14 cellular contexts compared by ENCODE assay signal in the genomic region with DNA sequence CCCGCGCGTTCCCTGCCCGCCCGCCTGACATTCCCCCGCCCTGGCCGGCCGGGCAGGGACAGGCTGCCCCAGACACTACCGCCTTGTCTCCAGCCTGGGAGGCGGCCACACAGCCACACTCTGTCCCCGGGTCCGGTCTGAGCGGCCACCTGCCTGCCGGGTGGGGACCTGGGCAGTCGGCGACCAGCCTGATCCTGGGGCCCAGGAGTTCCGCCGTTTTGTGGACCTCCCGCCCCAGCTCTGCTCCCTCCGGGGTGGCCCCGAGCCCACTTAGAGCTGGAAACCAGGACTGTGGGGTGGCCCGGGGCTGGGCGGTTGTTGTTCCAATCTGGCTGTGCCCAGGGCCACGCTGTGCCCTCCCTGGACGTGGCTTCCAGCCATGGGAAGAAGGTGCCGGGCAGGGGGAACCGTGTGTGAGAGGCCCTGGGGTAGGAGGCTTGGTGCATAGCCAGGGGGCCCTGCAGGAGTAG. TPM values are rescaled to one million over a fixed set of nuclear protein-coding genes. Genes with fewer than 3 reads are reported as not detected.
DNase-seq lines count a peak whose midpoint lies in the region; ATAC-seq, FAIRE-seq and TF ChIP-seq lines count a peak whose summit lies in the region.
"Had no signal": no experiment of that assay in that cellular context is flagged by ENCODE, and none has a peak within 500 bp of the region (broad histone marks: within the 10 kb centered on the region; RNA-seq: fewer than 3 reads in every experiment).

No MANE protein-coding gene starts in this region.

- no peak overlapping the region for H3K27ac Mint-ChIP-seq in GM23338
- no peak overlapping the region for H3K27ac Mint-ChIP-seq in activated CD4-positive, alpha-beta T cell treated with anti-CD3 and anti-CD28 coated beads, Interleukin-2, amount 10 ng/mL, durations not matched to agents 7 days and 5 days
- H3K27ac Mint-ChIP-seq: activated T-helper 17 cell treated with anti-CD3 and anti-CD28 coated beads, Interleukin-2, amount 50 U/mL, for 72 hours; immature natural killer cell; naive B cell had no signal

- in situ Hi-C loops in K562 (cut with MboI), result no loop called here

- H3K4me1 ChIP-seq in GM23338 (ENCODE audit: insufficient read depth) (peaks cover 5% of the 10 kb centered on the region; the same call in 1 of the 2 replicates), K562 (replicated peaks in 1 of 2; ENCODE audit: control insufficient read depth in 2 of 2, insufficient read depth in 2 of 2, low read length in 2 of 2) (peaks cover 0 to 46% of the 10 kb centered on the region in 2 experiments; a peak in 2 of 5 replicates), sigmoid colon (peaks cover 0 to 28% (median 18%) of the 10 kb centered on the region in 4 donors)

- H3K27me3 ChIP-seq in GM23338 (ENCODE audit: insufficient read depth) (peaks cover 7% of the 10 kb centered on the region; the same call in 1 of the 2 replicates), K562 (ENCODE audit: control insufficient read depth in 2 of 2, insufficient read depth in 2 of 2, low read length in 2 of 2) (no peaks in the 10 kb centered on the region), sigmoid colon (peaks cover 4 to 28% (median 6%) of the 10 kb centered on the region in 3 donors)

- no peaks in the 10 kb centered on the region for H3K9me2 ChIP-seq in GM23338 (ENCODE audit: insufficient read depth)

- H3K4me2 ChIP-seq in GM23338, result peak overlapping the region; percentile 71
- no peak overlapping the region for H3K4me2 ChIP-seq in K562 (ENCODE audit: insufficient read depth, low read length)

- H2AFZ ChIP-seq in GM23338 (no peak overlapping the region), K562 (ENCODE audit: low read depth, low read length) (no peak overlapping the region)

- H3K9ac ChIP-seq in K562 (ENCODE audit: insufficient read depth in 1 of 2, low read depth in 2 of 2, low read length in 2 of 2), result no peak overlapping the region; a peak in 1 of 4 replicates

- H3K27me3 Mint-ChIP-seq in GM23338 (ENCODE audit: insufficient read depth, low read depth, poor library complexity), result peaks cover 8% of the 10 kb centered on the region
- peaks cover 3% of the 10 kb centered on the region for H3K27me3 Mint-ChIP-seq in activated CD4-positive, alpha-beta T cell treated with anti-CD3 and anti-CD28 coated beads, Interleukin-2, amount 10 ng/mL, durations not matched to agents 7 days and 5 days

- H3K27ac ChIP-seq in GM23338 (ENCODE audit: low read depth) (no peak overlapping the region), K562 (ENCODE audit: extremely low read depth, low read depth, low read length) (no peak overlapping the region), sigmoid colon (peak overlapping the region; percentile 52 to 75 (median 61))
- H3K27ac ChIP-seq: epithelial cell of prostate had no signal

- no peak for FAIRE-seq in K562 (lab: Jason Lieb, UNC)

- TF ChIP-seq EP300 in K562 (IDR thresholded peaks at IDR 0.05; ENCODE audit: low read length) (no peak), sigmoid colon (IDR thresholded peaks at IDR 0.05) (no peak)

- no peaks in the 10 kb centered on the region for H3K9me1 ChIP-seq in K562 (ENCODE audit: control insufficient read depth, insufficient read depth, low read length)

- H3K9me3 Mint-ChIP-seq in GM23338, result peaks cover 3% of the 10 kb centered on the region; the same call in 2 of the 3 replicates
- H3K9me3 Mint-ChIP-seq in activated CD4-positive, alpha-beta T cell treated with anti-CD3 and anti-CD28 coated beads, Interleukin-2, amount 10 ng/mL, durations not matched to agents 7 days and 5 days, result peaks cover 2% of the 10 kb centered on the region
- H3K9me3 Mint-ChIP-seq: immature natural killer cell had no signal

- POLR2A ChIA-PET in K562 (lab: Yijun Ruan, JAX), result no interaction called here
- POLR2A ChIA-PET in activated CD4-positive, alpha-beta T cell treated with anti-CD3 and anti-CD28 coated beads, Interleukin-2, amount 10 ng/mL, durations not matched to agents 7 days and 5 days (lab: Charles Lee), result no interaction called here

- H3K36me3 Mint-ChIP-seq in GM23338 (ENCODE audit: low read depth), result no peaks in the 10 kb centered on the region
- H3K36me3 Mint-ChIP-seq in activated CD4-positive, alpha-beta T cell treated with anti-CD3 and anti-CD28 coated beads, Interleukin-2, amount 10 ng/mL, durations not matched to agents 7 days and 5 days (ENCODE audit: low read depth), result no peaks in the 10 kb centered on the region
- H3K36me3 Mint-ChIP-seq: immature natural killer cell had no signal

- DNase-seq in GM23338 (ENCODE audit: low spot score), result peak; percentile 51
- DNase-seq in K562 (ENCODE audit: extremely low read depth in 1 of 4, low spot score in 3 of 4), result no peak
- DNase-seq in left lobe of liver (ENCODE audit: low spot score), result no peak
- no peak for DNase-seq in sigmoid colon
- DNase-seq in activated CD4-positive, alpha-beta T cell treated with anti-CD3 and anti-CD28 coated beads, Interleukin-2, amount 10 ng/mL, durations not matched to agents 7 days and 5 days, result no peak
- no peak for DNase-seq in NCI-H526 treated with DMSO at 0.1 percent for 48 hours (lab: John Stamatoyannopoulos, UW)
- no peak for DNase-seq in Kasumi-1 (lab: John Stamatoyannopoulos, UW)
- no peak for DNase-seq in NCI-H2081 (lab: John Stamatoyannopoulos, UW)
- DNase-seq: MM.1S, naive B cell had no signal

- no peak for TF ChIP-seq POLR2A in K562 (conservative IDR thresholded peaks at IDR 0.05)
- no peak for TF ChIP-seq POLR2A in sigmoid colon (IDR thresholded peaks at IDR 0.05)

- CTCF ChIA-PET in K562 (lab: Yijun Ruan, JAX; ENCODE audit: low intra/inter-chr PET ratio), result no interaction called here
- CTCF ChIA-PET in activated CD4-positive, alpha-beta T cell treated with anti-CD3 and anti-CD28 coated beads, Interleukin-2, amount 10 ng/mL, durations not matched to agents 7 days and 5 days (lab: Charles Lee), result interaction anchor here (0.6 kb wide), 1 partner anchor 49 kb away, joined by 3 read pairs; no protein-coding TSS in a partner anchor

- 0 out of 3 replicates have a peak overlapping the region, but pooled peaks have one; percentile 17 for H3K4me3 Mint-ChIP-seq in GM23338
- no peak overlapping the region for H3K4me3 Mint-ChIP-seq in activated CD4-positive, alpha-beta T cell treated with anti-CD3 and anti-CD28 coated beads, Interleukin-2, amount 10 ng/mL, durations not matched to agents 7 days and 5 days
- H3K4me3 Mint-ChIP-seq: activated T-helper 17 cell treated with anti-CD3 and anti-CD28 coated beads, Interleukin-2, amount 50 U/mL, for 72 hours; immature natural killer cell had no signal

- WGBS in K562 (ENCODE audit: insufficient coverage, low coverage, missing lambda C conversion rate), result 61% methylated on average over 12 of the region's 27 CpGs
- 24 to 35% methylated on average over 27 of the region's 27 CpGs for WGBS in sigmoid colon, 2 donors

- H3K9me3 ChIP-seq in K562 (replicated peaks; ENCODE audit: control insufficient read depth, insufficient read depth, low read depth, low read length) (no peaks in the 10 kb centered on the region), sigmoid colon (no peaks in the 10 kb centered on the region)

- H3K4me1 Mint-ChIP-seq in GM23338, result peaks cover 7% of the 10 kb centered on the region; the same call in 1 of the 3 replicates
- no peaks in the 10 kb centered on the region for H3K4me1 Mint-ChIP-seq in activated CD4-positive, alpha-beta T cell treated with anti-CD3 and anti-CD28 coated beads, Interleukin-2, amount 10 ng/mL, durations not matched to agents 7 days and 5 days
- H3K4me1 Mint-ChIP-seq: activated T-helper 17 cell treated with anti-CD3 and anti-CD28 coated beads, Interleukin-2, amount 50 U/mL, for 72 hours had no signal

- ATAC-seq in GM23338 (peak; percentile 44), K562 (no peak; the same call in 2 of the 3 replicates), left lobe of liver (peak; percentile 53)
- ATAC-seq: activated T-helper 17 cell treated with anti-CD3 and anti-CD28 coated beads, Interleukin-2, amount 50 U/mL, for 72 hours had no signal

- TF ChIP-seq RAD21 in K562 (CRISPR knock-in tag; conservative IDR thresholded peaks at IDR 0.05 in 1 of 2, IDR thresholded peaks at IDR 0.05 in 1 of 2), result no peak

- no peaks in the 10 kb centered on the region for H3K79me2 ChIP-seq in GM23338 (replicated peaks; ENCODE audit: insufficient read depth)
- H3K79me2 ChIP-seq in K562 (ENCODE audit: control insufficient read depth, insufficient read depth, low read length), result no peaks in the 10 kb centered on the region

- H4K20me1 ChIP-seq in GM23338 (replicated peaks; ENCODE audit: insufficient read depth) (no peaks in the 10 kb centered on the region; the same call in 1 of the 2 replicates), K562 (replicated peaks; ENCODE audit: control insufficient read depth, insufficient read depth, low read length) (no peaks in the 10 kb centered on the region)

- intact Hi-C loops in K562 (cut with micrococcal nuclease), result no loop called here
- intact Hi-C loops in sigmoid colon (cut with DNase I), result no loop called here

- H3K4me3 ChIP-seq in GM23338, result peak overlapping the region; percentile 44; the same call in 1 of the 2 replicates
- no peak overlapping the region for H3K4me3 ChIP-seq in K562
- peak overlapping the region in 1 of 4 donors; percentile 5 for H3K4me3 ChIP-seq in sigmoid colon

- H3F3A ChIP-seq in GM23338 (replicated peaks; ENCODE audit: low read depth), result no peaks in the 10 kb centered on the region

- BruUV-seq in K562 (replicated peaks; lab: Mats Ljungman, UMichigan), result no TSS peak

- TF ChIP-seq CTCF in GM23338 (conservative IDR thresholded peaks at IDR 0.05; ENCODE audit: low read depth in 2 of 2) (no peak), K562 (IDR thresholded peaks at IDR 0.05 in 2 of 3, conservative IDR thresholded peaks at IDR 0.05 in 1 of 3; ENCODE audit: insufficient read depth in 2 of 3, low read depth in 1 of 3, low read length in 3 of 3) (no peak), sigmoid colon (IDR thresholded peaks at IDR 0.05) (no peak)

- H3K36me3 ChIP-seq in GM23338 (ENCODE audit: insufficient read depth), result no peaks in the 10 kb centered on the region
- no peaks in the 10 kb centered on the region for H3K36me3 ChIP-seq in K562 (ENCODE audit: control insufficient read depth, insufficient read depth, low read length)
- no peaks in the 10 kb centered on the region for H3K36me3 ChIP-seq in sigmoid colon

RNA-seq across cellular contexts. Expression of a gene that starts 12.0 kb away (rescaled TPM):
- 21.7 and 26.1 TPM in 2 replicates for total RNA-seq in GM23338 (2014; rRNA removed; shearing (Covaris generic))
- polyA plus RNA-seq in GM23338 (2016; fragmentation: Nextera tagmentation; extraction: Ambion mirVana) (3.8 and 4.8 TPM in 2 replicates), K562 (2011; rRNA removed) (2.4 and 2.8 TPM in 2 replicates), K562 (2014; fragmentation: Illumina TruSeq; extraction: Trizol) (1.7 and 3.0 TPM in 2 replicates), K562 (2014; fragmentation: Nextera tagmentation; extraction: Ambion mirVana) (under 1 TPM; 0.04 to 0.08 TPM), K562 (2014; rRNA removed) (2.1 and 3.3 TPM in 2 replicates), sigmoid colon (10 to 100 TPM in 2 of 3 donors, 1 to 10 TPM in 1; 3.0 to 21.0 (median 12.5) TPM)
- total RNA-seq in K562 (2011; cell fraction: chromatin; rRNA removed; ENCODE audit: low replicate concordance), result 4.4 and 8.7 TPM in 2 replicates
- total RNA-seq in K562 (2011; cell fraction: nucleolus; rRNA removed), result 4.2 and 5.2 TPM in 2 replicates
- total RNA-seq in K562 (2011; cell fraction: nucleoplasm; rRNA removed), result 2.3 and 6.4 TPM in 2 replicates
- total RNA-seq in K562 (2014; rRNA removed) (2.6 and 3.3 TPM in 2 replicates), K562 (2014; rRNA removed; fragmentation: Illumina TruSeq; extraction: Trizol) (0.51 and 0.73 TPM in 2 replicates), K562 (2015; rRNA removed; fragmentation: Illumina TruSeq; extraction: Trizol) (1.6 and 1.8 TPM in 2 replicates), K562 (2021) (6.6 and 6.9 TPM in 2 replicates), left lobe of liver (6.6 TPM), sigmoid colon (10 to 100 TPM; 30.4 to 91.4 (median 35.9) TPM)
- 2.4 and 5.7 TPM in 2 replicates for polyA plus RNA-seq in K562 (2011; cell fraction: cytosol; rRNA removed)
- polyA plus RNA-seq in K562 (2011; cell fraction: nucleus; rRNA removed), result 2.8 and 5.3 TPM in 2 replicates
- 3.7 and 10.5 TPM in 2 replicates for polyA plus RNA-seq in K562 (2012)
- polyA minus RNA-seq in K562 (2011; rRNA and poly(A)+ RNA removed), result 0.45 and 1.0 TPM in 2 replicates
- polyA minus RNA-seq in K562 (2011; cell fraction: cytosol; rRNA and poly(A)+ RNA removed), result 8.5 and 10.1 TPM in 2 replicates
- polyA minus RNA-seq in K562 (2011; cell fraction: nucleus; rRNA and poly(A)+ RNA removed), result 1.3 and 2.2 TPM in 2 replicates
- total RNA-seq in activated CD4-positive, alpha-beta T cell treated with anti-CD3 and anti-CD28 coated beads, Interleukin-2, amount 10 ng/mL, durations not matched to agents 7 days and 5 days, result not detected
- polyA plus RNA-seq: immature natural killer cell had no signal

RNA-seq across cellular contexts. Expression of a gene that starts 25.5 kb away (rescaled TPM):
- not detected in 2 replicates for total RNA-seq in GM23338 (2014; rRNA removed; shearing (Covaris generic))
- polyA plus RNA-seq in GM23338 (2016; fragmentation: Nextera tagmentation; extraction: Ambion mirVana) (0.21 and 0.34 TPM in 2 replicates), K562 (2011; rRNA removed) (0.22 and 0.49 TPM in 2 replicates), K562 (2014; fragmentation: Illumina TruSeq; extraction: Trizol) (0.86 TPM in 1 of 2 replicates, not detected in the other), K562 (2014; fragmentation: Nextera tagmentation; extraction: Ambion mirVana) (under 1 TPM in 1 of 2 experiments, not detected in 1; 0.06 TPM), K562 (2014; rRNA removed) (1.5 TPM in 2 replicates), sigmoid colon (under 1 TPM in 1 of 3 donors, not detected in 2; 0.15 TPM)
- total RNA-seq in K562 (2011; cell fraction: chromatin; rRNA removed; ENCODE audit: low replicate concordance), result not detected in 2 replicates
- total RNA-seq in K562 (2011; cell fraction: nucleolus; rRNA removed), result 0.50 and 1.1 TPM in 2 replicates
- total RNA-seq in K562 (2011; cell fraction: nucleoplasm; rRNA removed), result 0.37 TPM in 1 of 2 replicates, not detected in the other
- total RNA-seq in K562 (2014; rRNA removed) (1.9 and 2.0 TPM in 2 replicates), K562 (2014; rRNA removed; fragmentation: Illumina TruSeq; extraction: Trizol) (not detected in 2 replicates), K562 (2015; rRNA removed; fragmentation: Illumina TruSeq; extraction: Trizol) (2.5 and 3.0 TPM in 2 replicates), K562 (2021) (1.0 and 2.0 TPM in 2 replicates), left lobe of liver (not detected), sigmoid colon (not detected)
- 0.53 and 2.1 TPM in 2 replicates for polyA plus RNA-seq in K562 (2011; cell fraction: cytosol; rRNA removed)
- polyA plus RNA-seq in K562 (2011; cell fraction: nucleus; rRNA removed), result 0.34 and 0.37 TPM in 2 replicates
- 4.0 and 26.3 TPM in 2 replicates for polyA plus RNA-seq in K562 (2012)
- polyA minus RNA-seq in K562 (2011; rRNA and poly(A)+ RNA removed), result not detected in 2 replicates
- not detected in 2 replicates for polyA minus RNA-seq in K562 (2011; cell fraction: cytosol; rRNA and poly(A)+ RNA removed)
- polyA minus RNA-seq in K562 (2011; cell fraction: nucleus; rRNA and poly(A)+ RNA removed), result not detected in 2 replicates
- total RNA-seq in activated CD4-positive, alpha-beta T cell treated with anti-CD3 and anti-CD28 coated beads, Interleukin-2, amount 10 ng/mL, durations not matched to agents 7 days and 5 days, result not detected
- total RNA-seq: activated T-helper 17 cell treated with anti-CD3 and anti-CD28 coated beads, Interleukin-2, amount 50 U/mL, for 72 hours; SK-MEL-5 had no signal

RNA-seq across cellular contexts. Expression of a gene that starts 30.2 kb away (rescaled TPM):
- total RNA-seq in GM23338 (2014; rRNA removed; shearing (Covaris generic)), result 0.23 and 0.28 TPM in 2 replicates
- 0.27 and 0.40 TPM in 2 replicates for polyA plus RNA-seq in GM23338 (2016; fragmentation: Nextera tagmentation; extraction: Ambion mirVana)
- total RNA-seq in K562 (2011; cell fraction: chromatin; rRNA removed; ENCODE audit: low replicate concordance), result not detected in 2 replicates
- total RNA-seq in K562 (2011; cell fraction: nucleolus; rRNA removed), result not detected in 2 replicates
- not detected in 2 replicates for total RNA-seq in K562 (2011; cell fraction: nucleoplasm; rRNA removed)
- 0.05 and 0.24 TPM in 2 replicates for total RNA-seq in K562 (2014; rRNA removed)
- not detected in 2 replicates for total RNA-seq in K562 (2014; rRNA removed; fragmentation: Illumina TruSeq; extraction: Trizol)
- total RNA-seq in K562 (2015; rRNA removed; fragmentation: Illumina TruSeq; extraction: Trizol), result not detected in 2 replicates
- total RNA-seq in K562 (2021), result 0.20 and 0.29 TPM in 2 replicates
- polyA plus RNA-seq in K562 (2011; rRNA removed), result 0.03 and 0.06 TPM in 2 replicates
- 0.10 and 0.13 TPM in 2 replicates for polyA plus RNA-seq in K562 (2011; cell fraction: cytosol; rRNA removed)
- polyA plus RNA-seq in K562 (2011; cell fraction: nucleus; rRNA removed), result 0.10 TPM in 1 of 2 replicates, not detected in the other
- 0.04 and 0.07 TPM in 2 replicates for polyA plus RNA-seq in K562 (2012)
- polyA plus RNA-seq in K562 (2014; fragmentation: Illumina TruSeq; extraction: Trizol), result not detected in 2 replicates
- not detected for polyA plus RNA-seq in K562 (2014; fragmentation: Nextera tagmentation; extraction: Ambion mirVana)
- polyA plus RNA-seq in K562 (2014; rRNA removed), result 0.04 TPM in 1 of 2 replicates, not detected in the other
- polyA minus RNA-seq in K562 (2011; rRNA and poly(A)+ RNA removed), result not detected in 2 replicates
- polyA minus RNA-seq in K562 (2011; cell fraction: cytosol; rRNA and poly(A)+ RNA removed), result 0.55 TPM in 1 of 2 replicates, not detected in the other
- polyA minus RNA-seq in K562 (2011; cell fraction: nucleus; rRNA and poly(A)+ RNA removed), result not detected in 2 replicates
- total RNA-seq in left lobe of liver, result 0.18 TPM
- total RNA-seq in sigmoid colon, result under 1 TPM in 1 of 4 donors, not detected in 3; 0.36 TPM
- 100 to 1,000 TPM; 266 to 456 (median 311) TPM for polyA plus RNA-seq in sigmoid colon
- total RNA-seq in activated CD4-positive, alpha-beta T cell treated with anti-CD3 and anti-CD28 coated beads, Interleukin-2, amount 10 ng/mL, durations not matched to agents 7 days and 5 days, result not detected
- total RNA-seq: SK-MEL-5 had no signal
- polyA plus RNA-seq: immature natural killer cell had no signal

RNA-seq across cellular contexts. Expression of a gene that starts 44.5 kb away (rescaled TPM):
- 10.1 and 12.5 TPM in 2 replicates for total RNA-seq in GM23338 (2014; rRNA removed; shearing (Covaris generic))
- polyA plus RNA-seq in GM23338 (2016; fragmentation: Nextera tagmentation; extraction: Ambion mirVana), result 2.9 and 3.1 TPM in 2 replicates
- 3.0 and 7.7 TPM in 2 replicates for total RNA-seq in K562 (2011; cell fraction: chromatin; rRNA removed; ENCODE audit: low replicate concordance)
- 9.3 and 12.7 TPM in 2 replicates for total RNA-seq in K562 (2011; cell fraction: nucleolus; rRNA removed)
- 5.3 and 7.4 TPM in 2 replicates for total RNA-seq in K562 (2011; cell fraction: nucleoplasm; rRNA removed)
- total RNA-seq in K562 (2014; rRNA removed), result 5.3 and 7.8 TPM in 2 replicates
- total RNA-seq in K562 (2014; rRNA removed; fragmentation: Illumina TruSeq; extraction: Trizol), result 1.3 and 2.0 TPM in 2 replicates
- total RNA-seq in K562 (2015; rRNA removed; fragmentation: Illumina TruSeq; extraction: Trizol), result 4.5 and 4.6 TPM in 2 replicates
- 5.7 and 6.6 TPM in 2 replicates for total RNA-seq in K562 (2021)
- 3.9 and 5.2 TPM in 2 replicates for polyA plus RNA-seq in K562 (2011; rRNA removed)
- 8.1 and 20.9 TPM in 2 replicates for polyA plus RNA-seq in K562 (2011; cell fraction: cytosol; rRNA removed)
- polyA plus RNA-seq in K562 (2011; cell fraction: nucleus; rRNA removed), result 26.1 and 42.9 TPM in 2 replicates
- 7.1 and 8.8 TPM in 2 replicates for polyA plus RNA-seq in K562 (2012)
- 2.2 and 4.6 TPM in 2 replicates for polyA plus RNA-seq in K562 (2014; fragmentation: Illumina TruSeq; extraction: Trizol)
- under 1 TPM in 1 of 2 experiments, not detected in 1; 0.35 TPM for polyA plus RNA-seq in K562 (2014; fragmentation: Nextera tagmentation; extraction: Ambion mirVana)
- 6.8 and 8.0 TPM in 2 replicates for polyA plus RNA-seq in K562 (2014; rRNA removed)
- polyA minus RNA-seq in K562 (2011; rRNA and poly(A)+ RNA removed), result 2.2 and 2.9 TPM in 2 replicates
- 5.1 and 7.8 TPM in 2 replicates for polyA minus RNA-seq in K562 (2011; cell fraction: cytosol; rRNA and poly(A)+ RNA removed)
- polyA minus RNA-seq in K562 (2011; cell fraction: nucleus; rRNA and poly(A)+ RNA removed), result 3.2 and 4.0 TPM in 2 replicates
- 4.3 TPM for total RNA-seq in left lobe of liver
- total RNA-seq in sigmoid colon, result 100 to 1,000 TPM in 2 of 4 donors, 10 to 100 TPM in 2; 35.7 to 118 (median 107) TPM
- 10 to 100 TPM in 1 of 3 donors, 1 to 10 TPM in 2; 1.6 to 17.8 (median 6.0) TPM for polyA plus RNA-seq in sigmoid colon
- total RNA-seq in activated CD4-positive, alpha-beta T cell treated with anti-CD3 and anti-CD28 coated beads, Interleukin-2, amount 10 ng/mL, durations not matched to agents 7 days and 5 days, result 1 to 10 TPM; 1.6 to 2.1 TPM

RNA-seq across cellular contexts. Expression of a gene that starts 57.7 kb away (rescaled TPM):
- 80.5 and 112 TPM in 2 replicates for total RNA-seq in GM23338 (2014; rRNA removed; shearing (Covaris generic))
- polyA plus RNA-seq in GM23338 (2016; fragmentation: Nextera tagmentation; extraction: Ambion mirVana), result 91.7 and 95.7 TPM in 2 replicates
- 35.2 and 104 TPM in 2 replicates for total RNA-seq in K562 (2011; cell fraction: chromatin; rRNA removed; ENCODE audit: low replicate concordance)
- 88.7 and 118 TPM in 2 replicates for total RNA-seq in K562 (2011; cell fraction: nucleolus; rRNA removed)
- 57.0 and 58.7 TPM in 2 replicates for total RNA-seq in K562 (2011; cell fraction: nucleoplasm; rRNA removed)
- 101 and 128 TPM in 2 replicates for total RNA-seq in K562 (2014; rRNA removed)
- 6.6 and 7.6 TPM in 2 replicates for total RNA-seq in K562 (2014; rRNA removed; fragmentation: Illumina TruSeq; extraction: Trizol)
- total RNA-seq in K562 (2015; rRNA removed; fragmentation: Illumina TruSeq; extraction: Trizol), result 26.2 and 31.8 TPM in 2 replicates
- 85.7 and 95.8 TPM in 2 replicates for total RNA-seq in K562 (2021)
- polyA plus RNA-seq in K562 (2011; rRNA removed), result 6.5 and 12.3 TPM in 2 replicates
- polyA plus RNA-seq in K562 (2011; cell fraction: cytosol; rRNA removed), result 22.5 and 58.3 TPM in 2 replicates
- 48.9 and 104 TPM in 2 replicates for polyA plus RNA-seq in K562 (2011; cell fraction: nucleus; rRNA removed)
- 65.9 and 76.9 TPM in 2 replicates for polyA plus RNA-seq in K562 (2012)
- polyA plus RNA-seq in K562 (2014; fragmentation: Illumina TruSeq; extraction: Trizol), result 9.1 and 34.6 TPM in 2 replicates
- under 1 TPM; 0.27 to 0.36 TPM for polyA plus RNA-seq in K562 (2014; fragmentation: Nextera tagmentation; extraction: Ambion mirVana)
- polyA plus RNA-seq in K562 (2014; rRNA removed), result 79.0 and 87.6 TPM in 2 replicates
- 1.7 and 4.6 TPM in 2 replicates for polyA minus RNA-seq in K562 (2011; rRNA and poly(A)+ RNA removed)
- polyA minus RNA-seq in K562 (2011; cell fraction: cytosol; rRNA and poly(A)+ RNA removed), result 20.2 and 32.4 TPM in 2 replicates
- polyA minus RNA-seq in K562 (2011; cell fraction: nucleus; rRNA and poly(A)+ RNA removed), result 34.3 and 38.8 TPM in 2 replicates
- 22.2 TPM for total RNA-seq in left lobe of liver
- 10 to 100 TPM; 39.2 to 57.1 (median 55.5) TPM for total RNA-seq in sigmoid colon
- 10 to 100 TPM; 33.5 to 58.8 (median 35.4) TPM for polyA plus RNA-seq in sigmoid colon
- 10 to 100 TPM; 71.5 to 80.3 TPM for total RNA-seq in activated CD4-positive, alpha-beta T cell treated with anti-CD3 and anti-CD28 coated beads, Interleukin-2, amount 10 ng/mL, durations not matched to agents 7 days and 5 days

Comparison
In these comparisons a context has a peak if more than half of its experiments do, and no peak if none do; other contexts are left out.
1. H3K27ac ChIP-seq: peak in sigmoid colon (4 of 4); none in GM23338 (single experiment) and K562 (single experiment).